31 cellular contexts compared by ENCODE assay signal in genomic region chr9:111704503-111704902, GRCh38.
"Had no signal": no experiment of that assay in that cellular context is flagged by ENCODE, and none has a peak within 500 bp of the region (broad histone marks: within the 10 kb centered on the region; RNA-seq: fewer than 3 reads in every experiment).

No MANE protein-coding gene starts in this region.

- H3K4me3 Mint-ChIP-seq: natural killer cell; nephron; neural progenitor cell; stimulated activated memory B cell treated with anti-CD40 and anti-IgM and Interleukin-4, amounts not matched to agents 10 μg/mL and 1 μg/mL and 100 μg/mL, for 72 hours; stimulated activated naive CD8-positive, alpha-beta T cell treated with anti-CD3 and anti-CD28 coated beads, Interleukin-15, amount 100 ng/mL, for 72 hours had no signal

- H3K27me3 Mint-ChIP-seq: progenitor cell of endocrine pancreas; stimulated activated memory B cell treated with anti-CD40 and anti-IgM and Interleukin-4, amounts not matched to agents 10 μg/mL and 1 μg/mL and 100 μg/mL, for 72 hours; stimulated activated naive CD8-positive, alpha-beta T cell treated with anti-CD3 and anti-CD28 coated beads, Interleukin-15, amount 100 ng/mL, for 72 hours had no signal

- DNase-seq: natural killer cell; occipital lobe; ovary; posterior cingulate gyrus; psoas muscle; right cardiac atrium; right lobe of liver; sigmoid colon; spleen; stimulated activated CD4-positive, alpha-beta T cell treated with anti-CD3 and anti-CD28 coated beads, Interleukin-12 subunit alpha, Interleukin-12 subunit beta, amount 100 ng/mL, for 4 hours; stimulated activated CD4-positive, alpha-beta T cell treated with anti-CD3 and anti-CD28 coated beads, Interleukin-1b, Interleukin-23, amount 100 ng/mL, for 48 hours; stimulated activated CD4-positive, alpha-beta T cell treated with anti-CD3 and anti-CD28 coated beads, Interleukin-4, amount 100 ng/mL, for 1 hour; stimulated activated CD4-positive, alpha-beta T cell treated with anti-CD3 and anti-CD28 coated beads, Interleukin-4, amount 100 ng/mL, for 4 hours; stimulated activated CD8-positive, alpha-beta memory T cell treated with anti-CD3 and anti-CD28 coated beads, Interleukin-4, amount 100 ng/mL, for 48 hours; stimulated activated naive CD4-positive, alpha-beta T cell; stimulated activated naive CD8-positive, alpha-beta T cell treated with anti-CD3 and anti-CD28 coated beads, Interleukin-15, amount 100 ng/mL, for 72 hours; stimulated activated naive CD8-positive, alpha-beta T cell treated with anti-CD3 and anti-CD28 coated beads, Interleukin-15, Interleukin-2, amounts not matched to agents 100 U/mL and 50 U/mL, for 24 hours; substantia nigra; testis; trophoblast cell; upper lobe of left lung had no signal

- H3K36me3 Mint-ChIP-seq: natural killer cell had no signal

- FAIRE-seq: urothelium cell line had no signal

- H3K4me1 Mint-ChIP-seq: nephron; neural progenitor cell; stimulated activated memory B cell treated with anti-CD40 and anti-IgM and Interleukin-4, amounts not matched to agents 10 μg/mL and 1 μg/mL and 100 μg/mL, for 72 hours had no signal

- ATAC-seq: natural killer cell; psoas muscle; right cardiac atrium; right lobe of liver; stimulated activated memory B cell treated with anti-CD40 and anti-IgM and Interleukin-4, amounts not matched to agents 10 μg/mL and 1 μg/mL and 100 μg/mL, for 72 hours; stimulated activated naive CD8-positive, alpha-beta T cell treated with anti-CD3 and anti-CD28 coated beads, Interleukin-15, amount 100 ng/mL, for 72 hours; stimulated activated naive CD8-positive, alpha-beta T cell treated with anti-CD3 and anti-CD28 coated beads, Interleukin-15, Interleukin-2, amounts not matched to agents 100 U/mL and 50 U/mL, for 24 hours had no signal

- H3K36me3 ChIP-seq: neural progenitor cell, ovary, right lobe of liver, sigmoid colon, spleen, suprapubic skin, tibial nerve, upper lobe of left lung, vagina had no signal

- H3K9me3 ChIP-seq: ovary, right lobe of liver, sigmoid colon, spleen, suprapubic skin, testis, tibial nerve, upper lobe of left lung, vagina had no signal

- H3K27me3 ChIP-seq: neural progenitor cell, ovary, right lobe of liver, sigmoid colon, spleen, suprapubic skin, testis, tibial nerve, upper lobe of left lung, vagina had no signal

- H3K27ac Mint-ChIP-seq: natural killer cell; nephron; neural progenitor cell; progenitor cell of endocrine pancreas; stimulated activated memory B cell treated with anti-CD40 and anti-IgM and Interleukin-4, amounts not matched to agents 10 μg/mL and 1 μg/mL and 100 μg/mL, for 72 hours; stimulated activated naive CD8-positive, alpha-beta T cell treated with anti-CD3 and anti-CD28 coated beads, Interleukin-15, amount 100 ng/mL, for 72 hours had no signal

- H3K4me3 ChIP-seq: neural progenitor cell, ovary, psoas muscle, right lobe of liver, sigmoid colon, smooth muscle cell, spleen, suprapubic skin, testis, tibial nerve, upper lobe of left lung, vagina had no signal

- H3K4me1 ChIP-seq: neural progenitor cell, parathyroid adenoma, psoas muscle, sigmoid colon, suprapubic skin, testis, tibial nerve, upper lobe of left lung, vagina had no signal

- H3K27ac ChIP-seq: neural progenitor cell, ovary, parathyroid adenoma, psoas muscle, right lobe of liver, sigmoid colon, spleen, suprapubic skin, testis, tibial nerve, upper lobe of left lung, vagina had no signal
